13 cellular contexts compared by ENCODE assay signal in the genomic region with DNA sequence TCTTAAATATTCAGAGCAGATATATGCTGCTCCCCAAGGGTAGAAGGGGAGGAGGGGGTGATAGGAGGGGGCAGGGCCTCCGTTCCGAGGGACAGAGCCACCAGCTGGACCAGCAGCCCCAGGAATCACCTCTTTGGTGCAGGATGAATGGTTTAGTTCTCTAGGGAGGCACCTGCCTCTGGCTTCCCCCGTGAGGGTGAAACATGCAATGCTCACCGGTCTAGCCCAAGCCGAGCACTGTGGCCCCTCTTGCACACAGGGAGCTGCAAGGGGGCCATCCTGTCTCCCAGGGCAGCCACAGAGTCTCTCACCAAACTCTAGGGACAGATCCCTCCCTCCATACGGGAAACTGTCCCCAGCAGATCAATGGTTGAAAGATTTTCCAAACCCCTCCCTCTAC.
A peak's percentile ranks its signal among the peaks of the same experiment; 100 is the strongest.
DNase-seq lines count a peak whose midpoint lies in the region; ATAC-seq and TF ChIP-seq lines count a peak whose summit lies in the region.
"Had no signal": no experiment of that assay in that cellular context is flagged by ENCODE, and none has a peak within 500 bp of the region (broad histone marks: within the 10 kb centered on the region; RNA-seq: fewer than 3 reads in every experiment).

No MANE protein-coding gene starts in this region.

- H3K27me3 Mint-ChIP-seq in brain (peaks cover 15% of the 10 kb centered on the region), glutamatergic neuron (ENCODE audit: unreplicated experiment) (peaks cover 9% of the 10 kb centered on the region)
- H3K27me3 Mint-ChIP-seq: CD4-positive, alpha-beta T cell had no signal

- H3K27me3 ChIP-seq in H7 (ENCODE audit: control insufficient read depth, insufficient read depth, low read length) (peaks cover 5% of the 10 kb centered on the region; the same call in 1 of the 2 replicates), left lung (no peaks in the 10 kb centered on the region)
- H3K27me3 ChIP-seq: BE2C had no signal

- no peak overlapping the region for H3K27ac ChIP-seq in left lung
- H3K27ac ChIP-seq: C4-2B had no signal

- TF ChIP-seq CTCF in brain (conservative IDR thresholded peaks at IDR 0.05) (no peak), glutamatergic neuron (IDR thresholded peaks at IDR 0.05; ENCODE audit: partially characterized antibody, unreplicated experiment) (no peak), left lung (IDR thresholded peaks at IDR 0.05) (no peak), GM20000 (IDR thresholded peaks at IDR 0.05; ENCODE audit: extremely low read depth, missing control alignments) (no peak)

- no peaks in the 10 kb centered on the region for H3K9me3 ChIP-seq in left lung
- H3K9me3 ChIP-seq: BE2C, Caco-2 had no signal

- no peak overlapping the region for H3K4me3 ChIP-seq in H7 (ENCODE audit: insufficient read depth, low read depth, low read length)
- H3K4me3 ChIP-seq in left lung: no peak overlapping the region

- peak; percentile 50 for DNase-seq in H7
- no peak for DNase-seq in glutamatergic neuron
- DNase-seq in ureter (ENCODE audit: low spot score): peak; percentile 6
- no peak for DNase-seq in left lung
- DNase-seq in HT-29 (ENCODE audit: low spot score): no peak
- DNase-seq in GM20000 (ENCODE audit: low spot score): no peak
- DNase-seq: ACHN; BE2C; CD4-positive, alpha-beta T cell; HCEC 1CT had no signal

- H3K4me1 ChIP-seq in left lung: no peaks in the 10 kb centered on the region

- H3K36me3 Mint-ChIP-seq in brain: no peaks in the 10 kb centered on the region
- H3K36me3 Mint-ChIP-seq in glutamatergic neuron (ENCODE audit: unreplicated experiment): no peaks in the 10 kb centered on the region

- H3K4me1 Mint-ChIP-seq in brain (peaks cover 79% of the 10 kb centered on the region), glutamatergic neuron (ENCODE audit: low read depth, unreplicated experiment) (peaks cover 47% of the 10 kb centered on the region)

- H3K4me3 Mint-ChIP-seq in brain: peak overlapping the region in 1 of 5 experiments; percentile 68
- H3K4me3 Mint-ChIP-seq in glutamatergic neuron (ENCODE audit: unreplicated experiment): peak overlapping the region; percentile 20
- H3K4me3 Mint-ChIP-seq: CD4-positive, alpha-beta T cell had no signal

- H3K36me3 ChIP-seq in H7 (replicated peaks; ENCODE audit: control insufficient read depth, insufficient read depth, low read length): no peaks in the 10 kb centered on the region
- no peaks in the 10 kb centered on the region for H3K36me3 ChIP-seq in left lung
- H3K36me3 ChIP-seq: BE2C had no signal

- ATAC-seq in left lung: no peak

- peak overlapping the region in 3 of 5 experiments; percentile 27 to 99 (median 80) for H3K27ac Mint-ChIP-seq in brain
- no peak overlapping the region for H3K27ac Mint-ChIP-seq in glutamatergic neuron (ENCODE audit: unreplicated experiment)
- H3K27ac Mint-ChIP-seq: CD4-positive, alpha-beta T cell had no signal

- no peaks in the 10 kb centered on the region for H3K9me3 Mint-ChIP-seq in brain
- peaks cover 6% of the 10 kb centered on the region for H3K9me3 Mint-ChIP-seq in glutamatergic neuron (ENCODE audit: unreplicated experiment)
- H3K9me3 Mint-ChIP-seq: CD4-positive, alpha-beta T cell had no signal

- intact Hi-C loops in left lung (cut with DNase I): no loop called here

Comparison
In these comparisons a context has a peak if more than half of its experiments do, and no peak if none do; other contexts are left out.
1. DNase-seq: peak in H7 (single experiment) and ureter (single experiment); none in glutamatergic neuron (single experiment), left lung (0 of 2), HT-29 (single experiment) and GM20000 (single experiment).